In genomic region chr11:126434950-126435335, GRCh38 we compare ENCODE assay signal across 16 cellular contexts.
"Had no signal": no experiment of that assay in that cellular context is flagged by ENCODE, and none has a peak within 500 bp of the region (broad histone marks: within the 10 kb centered on the region; RNA-seq: fewer than 3 reads in every experiment).

No MANE protein-coding gene starts in this region.

- H3K27me3 Mint-ChIP-seq: activated CD4-positive, alpha-beta memory T cell treated with anti-CD3 and anti-CD28 coated beads for 36 hours; activated naive CD8-positive, alpha-beta T cell had no signal

- H3K36me3 ChIP-seq: colonic mucosa, lower lobe of right lung, ovary had no signal

- H3K36me3 Mint-ChIP-seq: activated CD4-positive, alpha-beta memory T cell treated with anti-CD3 and anti-CD28 coated beads for 36 hours; activated naive CD8-positive, alpha-beta T cell had no signal

- H3K27me3 ChIP-seq: body of pancreas, colonic mucosa, foreskin keratinocyte, ovary had no signal

- H3K4me1 ChIP-seq: body of pancreas, foreskin keratinocyte had no signal

- H3K9me3 ChIP-seq: body of pancreas, colonic mucosa, lower lobe of right lung, ovary had no signal

- H3K9me3 Mint-ChIP-seq: activated CD4-positive, alpha-beta memory T cell treated with anti-CD3 and anti-CD28 coated beads for 36 hours; activated T-cell treated with anti-CD3 and anti-CD28 coated beads, Interleukin-2, amount 50 U/mL, for 4 hours had no signal

- H3K27ac ChIP-seq: body of pancreas, colonic mucosa, foreskin keratinocyte, lower lobe of right lung, ovary had no signal

- H3K27ac Mint-ChIP-seq: activated CD4-positive, alpha-beta memory T cell treated with anti-CD3 and anti-CD28 coated beads for 36 hours; activated naive CD8-positive, alpha-beta T cell had no signal

- DNase-seq: activated CD4-positive, alpha-beta memory T cell treated with anti-CD3 and anti-CD28 coated beads for 36 hours; activated effector memory CD4-positive, alpha-beta T cell treated with anti-CD3 and anti-CD28 coated beads, Interleukin-2, amount 50 U/mL, for 16 hours; activated T-cell treated with anti-CD3 and anti-CD28 coated beads, Interleukin-2, amount 50 U/mL, for 4 hours; amygdala; body of pancreas; caudate nucleus; colonic mucosa; effector CD8-positive, alpha-beta T cell; foreskin keratinocyte; left cardiac atrium; lower lobe of right lung; midbrain; ovary; stimulated activated CD4-positive, alpha-beta T cell treated with anti-CD3 and anti-CD28 coated beads, Interleukin-12 subunit alpha, Interleukin-12 subunit beta, amount 100 ng/mL, for 4 hours; stimulated activated CD4-positive, alpha-beta T cell treated with anti-CD3 and anti-CD28 coated beads, Interleukin-2, amount 100 ng/mL, for 24 hours had no signal

- H3K4me3 Mint-ChIP-seq: activated CD4-positive, alpha-beta memory T cell treated with anti-CD3 and anti-CD28 coated beads for 36 hours; activated naive CD8-positive, alpha-beta T cell; activated T-cell treated with anti-CD3 and anti-CD28 coated beads, Interleukin-2, amount 50 U/mL, for 4 hours had no signal

- ATAC-seq: activated T-cell treated with anti-CD3 and anti-CD28 coated beads, Interleukin-2, amount 50 U/mL, for 4 hours; body of pancreas; foreskin keratinocyte; left cardiac atrium; lower lobe of right lung had no signal

- H3K4me3 ChIP-seq: body of pancreas, colonic mucosa, lower lobe of right lung, ovary had no signal
